Comparison of ENCODE assay signal across 1 cellular context in genomic region chr7:89837515-89837914, GRCh38.
TF ChIP-seq lines count a peak whose summit lies in the region.

No MANE protein-coding gene starts in this region.

TF ChIP-seq in SK-N-SH, 30 proteins besides CTCF, POLR2A, EP300 and RAD21 (continued from another document):
- peak; percentile 48 for TF ChIP-seq PBX3 (IDR thresholded peaks at IDR 0.05)
- no peak for TF ChIP-seq RXRA (IDR thresholded peaks at IDR 0.05; ENCODE audit: borderline replicate concordance, low read depth)
